In the genomic region with DNA sequence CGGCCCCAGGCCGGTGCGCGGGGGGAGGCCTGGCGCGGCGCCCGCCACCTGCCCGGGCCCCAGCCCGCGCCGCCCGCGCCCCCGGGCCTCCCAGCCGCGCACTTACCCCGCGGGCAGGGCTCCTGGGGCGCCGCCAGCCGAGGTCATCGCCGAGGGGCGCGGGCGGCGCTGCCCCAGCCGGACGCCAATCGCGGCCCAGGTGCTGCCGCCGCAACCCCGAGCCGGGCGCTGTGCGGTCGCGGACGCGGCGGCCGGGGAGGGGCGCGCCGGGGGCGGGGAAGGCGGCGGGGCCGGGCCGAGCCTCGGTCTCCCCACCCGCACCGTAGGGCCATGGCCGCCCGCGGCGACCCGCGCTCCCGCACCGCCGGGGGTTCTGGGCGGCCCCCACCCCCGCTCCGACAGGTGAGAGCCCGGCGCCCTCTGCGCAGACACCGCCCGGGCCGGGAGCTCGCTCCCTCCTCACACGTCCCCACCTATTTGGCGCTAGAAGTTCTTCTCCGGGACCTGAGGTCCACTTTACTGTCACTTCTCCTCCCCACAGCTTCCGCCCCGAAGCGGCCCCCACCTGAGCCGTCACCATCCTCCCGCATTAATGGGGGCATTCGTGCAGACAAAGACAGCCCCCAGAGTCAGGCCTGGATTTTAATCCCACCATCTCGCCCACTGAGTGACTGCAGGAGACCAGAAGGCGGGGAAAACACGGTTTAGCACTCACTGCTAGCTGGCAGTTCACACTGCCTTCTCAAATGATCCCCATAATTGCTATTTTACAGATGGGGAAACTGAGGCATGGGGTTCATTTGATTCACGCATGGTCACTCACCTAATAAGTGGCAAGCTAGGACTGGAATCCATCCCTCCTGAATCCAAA, we compare ENCODE assay signal across 9 cellular contexts. TPM values are rescaled to one million over a fixed set of nuclear protein-coding genes. Genes with fewer than 3 reads are reported as not detected.
DNase-seq lines count a peak whose midpoint lies in the region; ATAC-seq and TF ChIP-seq lines count a peak whose summit lies in the region.
"Had no signal": no experiment of that assay in that cellular context is flagged by ENCODE, and none has a peak within 500 bp of the region (broad histone marks: within the 10 kb centered on the region; RNA-seq: fewer than 3 reads in every experiment).

A gene (minus strand): TSS at position 232 of the 871 bp plus-strand sequence. CDS start 85 bp downstream, at position 147.

- TF ChIP-seq CTCF in GM12864 (IDR thresholded peaks at IDR 0.05; ENCODE audit: low read depth, low read length, missing control alignments) = no peak
- no peak for TF ChIP-seq CTCF in epithelial cell of esophagus (IDR thresholded peaks at IDR 0.05; ENCODE audit: insufficient read depth, low read depth, low read length, missing control alignments)
- TF ChIP-seq CTCF in natural killer cell (IDR thresholded peaks at IDR 0.05) = no peak

- ATAC-seq in natural killer cell (peak; percentile 18 to 70 (median 34)), GM18498 (IDR thresholded peaks at IDR 0.05; ENCODE audit: unreplicated experiment) (no peak), GM18870 (IDR thresholded peaks at IDR 0.05; ENCODE audit: unreplicated experiment) (no peak)

- peaks cover 0 to 10% of the 10 kb centered on the region in 2 donors for H3K4me1 Mint-ChIP-seq in natural killer cell

- intact Hi-C loops in natural killer cell (cut with micrococcal nuclease) = no loop called here

- no peak within 1 kb of the TSS for H3K27ac Mint-ChIP-seq in natural killer cell

- H3K4me3 ChIP-seq in GM12864 (ENCODE audit: low read depth, low read length) = peak within 1 kb of the TSS; percentile 34
- H3K4me3 ChIP-seq in epithelial cell of esophagus (ENCODE audit: low read length) = peak within 1 kb of the TSS; percentile 32

- H3K9me3 Mint-ChIP-seq in natural killer cell = no peaks in the 10 kb centered on the region

- peaks cover 29 to 31% of the 10 kb centered on the region in 2 donors for H3K27me3 Mint-ChIP-seq in natural killer cell (ENCODE audit: low read depth in 2 of 2)

- H3K36me3 Mint-ChIP-seq in natural killer cell = no peaks in the 10 kb centered on the region

- DNase-seq in GM12864 (ENCODE audit: low read depth) = no peak
- peak; percentile 70 for DNase-seq in NCI-H69 (lab: John Stamatoyannopoulos, UW)
- no peak for DNase-seq in epithelial cell of esophagus (ENCODE audit: low read depth)
- no peak for DNase-seq in natural killer cell
- no peak for DNase-seq in NCI-H2107 (lab: John Stamatoyannopoulos, UW)
- DNase-seq in activated gamma-delta T cell treated with Interleukin-2 at 50 U/mL for 16 hours = no peak

- peak within 1 kb of the TSS; percentile 80 for H3K4me3 Mint-ChIP-seq in natural killer cell

RNA-seq across cellular contexts. Expression of the gene that starts here (rescaled TPM):
- under 1 TPM in 1 of 3 donors, not detected in 2; 0.38 TPM for total RNA-seq in natural killer cell
- total RNA-seq: T-helper 1 cell treated with Interleukin-12 subunit alpha and Interleukin-12 subunit beta and Interleukin-4 antibody, amounts not matched to agents 30 ng/mL and 1 ng/mL, for 36 hours had no signal

Comparison
In these comparisons a context has a peak if more than half of its experiments do, and no peak if none do; other contexts are left out.
1. Peak in ATAC-seq in natural killer cell; RNA of the gene not detected or under 1 TPM.